9 cellular contexts compared by ENCODE assay signal in genomic region chr6:11354019-11354418, GRCh38.
A peak's percentile ranks its signal among the peaks of the same experiment; 100 is the strongest.
DNase-seq lines count a peak whose midpoint lies in the region; ATAC-seq, FAIRE-seq and TF ChIP-seq lines count a peak whose summit lies in the region.
"Had no signal": no experiment of that assay in that cellular context is flagged by ENCODE, and none has a peak within 500 bp of the region (broad histone marks: within the 10 kb centered on the region; RNA-seq: fewer than 3 reads in every experiment).

No MANE protein-coding gene starts in this region.

- no peaks in the 10 kb centered on the region for H3K9me3 ChIP-seq in pancreas
- no peaks in the 10 kb centered on the region for H3K9me3 ChIP-seq in upper lobe of right lung

- DNase-seq in activated CD4-positive, alpha-beta T cell treated with anti-CD3 and anti-CD28 coated beads for 48 hours, result peak; percentile 84
- DNase-seq in pancreas (no peak), upper lobe of right lung (no peak), left lobe of liver (ENCODE audit: low spot score) (no peak), H54 (ENCODE audit: insufficient read length, low spot score) (no peak)

- H3K4me1 ChIP-seq in pancreas (no peaks in the 10 kb centered on the region), upper lobe of right lung (peaks cover 23% of the 10 kb centered on the region)

- H3K27me3 ChIP-seq in pancreas (no peaks in the 10 kb centered on the region), upper lobe of right lung (no peaks in the 10 kb centered on the region)

- peak overlapping the region; percentile 47 for H3K27ac ChIP-seq in cingulate gyrus (ENCODE audit: low read depth, low read length)
- peak overlapping the region in 1 of 4 donors; percentile 22 for H3K27ac ChIP-seq in pancreas
- peak overlapping the region; percentile 67 for H3K27ac ChIP-seq in upper lobe of right lung
- H3K27ac ChIP-seq: KMS-11 had no signal

- intact Hi-C loops in pancreas (cut with DNase I), result no loop called here
- intact Hi-C loops in upper lobe of right lung (cut with DNase I), result no loop called here

- 55 to 64% methylated on average over 4 of the region's 4 CpGs for WGBS in pancreas, 2 donors

- FAIRE-seq in pancreas (lab: Jason Lieb, UNC) (no peak), H54 (lab: Jason Lieb, UNC) (no peak)

- ATAC-seq in GM21723 (IDR thresholded peaks at IDR 0.05; ENCODE audit: unreplicated experiment), result peak; percentile 65
- peak in 3 of 4 donors; percentile 25 to 26 (median 26) for ATAC-seq in pancreas
- no peak for ATAC-seq in upper lobe of right lung
- no peak for ATAC-seq in HG02970 (IDR thresholded peaks at IDR 0.05; ENCODE audit: low FRiP score, unreplicated experiment)
- no peak for ATAC-seq in left lobe of liver

- no peak for TF ChIP-seq CTCF in pancreas (IDR thresholded peaks at IDR 0.05)
- no peak for TF ChIP-seq CTCF in upper lobe of right lung (IDR thresholded peaks at IDR 0.05)

- TF ChIP-seq POLR2A in H54 (IDR thresholded peaks at IDR 0.05; ENCODE audit: low read depth, low read length), result no peak

- no peaks in the 10 kb centered on the region for H3K36me3 ChIP-seq in pancreas
- H3K36me3 ChIP-seq in upper lobe of right lung, result no peaks in the 10 kb centered on the region

- H3K4me3 ChIP-seq in pancreas (no peak overlapping the region), upper lobe of right lung (no peak overlapping the region)

Comparison
In these comparisons a context has a peak if more than half of its experiments do, and no peak if none do; other contexts are left out.
1. ATAC-seq: peak in GM21723 (single experiment) and pancreas (3 of 4); none in upper lobe of right lung (single experiment), HG02970 (single experiment) and left lobe of liver (single experiment).